ENCODE assay signal across 1 cellular context in genomic region chr17:29289852-29290251, GRCh38.
TF ChIP-seq lines count a peak whose summit lies in the region.

No MANE protein-coding gene starts in this region.

TF ChIP-seq in GM23338, 12 proteins besides CTCF, POLR2A, EP300 and RAD21 (continued from another document):
- TF ChIP-seq REST (IDR thresholded peaks at IDR 0.05; ENCODE audit: unreplicated experiment) (no peak), CREB1 (CRISPR knock-in tag; IDR thresholded peaks at IDR 0.05; ENCODE audit: low read depth) (no peak), EZH2 (IDR thresholded peaks at IDR 0.05; ENCODE audit: low read depth, unreplicated experiment) (no peak), ZNF114 (CRISPR knock-in tag; IDR thresholded peaks at IDR 0.05) (no peak), POLR2AphosphoS5 (IDR thresholded peaks at IDR 0.05; ENCODE audit: low read depth) (no peak)
